Comparison of ENCODE assay signal across 8 cellular contexts in the genomic region with DNA sequence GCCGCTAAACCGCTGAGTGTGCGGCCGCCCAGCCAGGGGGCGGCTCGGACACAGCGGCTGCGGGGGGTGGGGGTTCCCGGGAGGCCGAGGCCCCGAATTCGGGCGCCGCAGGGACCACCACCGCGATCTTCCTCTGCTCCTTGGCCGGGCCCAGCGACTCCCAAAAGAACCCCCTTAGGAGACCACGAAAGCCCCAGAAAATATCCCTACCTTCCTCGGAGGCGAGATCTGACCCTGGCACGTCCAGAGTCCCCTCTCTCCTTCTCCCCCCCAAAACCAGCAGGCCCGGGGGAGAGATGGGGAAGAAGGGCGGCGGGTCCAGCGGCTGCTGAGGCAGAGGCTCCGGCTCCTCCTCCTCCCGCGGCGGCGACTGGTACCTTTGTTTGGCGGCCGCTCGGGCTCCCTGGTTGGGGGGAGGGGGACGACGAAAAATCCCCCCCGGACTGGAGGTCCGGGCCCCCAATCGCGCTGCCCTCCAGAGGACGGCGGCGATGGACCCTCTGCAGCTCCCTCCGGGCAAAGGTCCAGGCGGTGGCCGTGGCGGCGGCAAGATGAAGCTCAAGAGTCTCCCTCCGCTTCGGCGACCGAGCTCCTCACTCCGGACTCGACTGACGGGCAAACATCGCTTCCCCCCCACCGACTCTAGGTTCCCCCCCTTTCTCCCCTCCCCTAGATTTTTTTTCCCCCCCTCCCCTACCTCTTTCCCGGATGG. TPM values are rescaled to one million over a fixed set of nuclear protein-coding genes. Genes with fewer than 3 reads are reported as not detected.
DNase-seq lines count a peak whose midpoint lies in the region; ATAC-seq, FAIRE-seq and TF ChIP-seq lines count a peak whose summit lies in the region.

A gene with protein sequence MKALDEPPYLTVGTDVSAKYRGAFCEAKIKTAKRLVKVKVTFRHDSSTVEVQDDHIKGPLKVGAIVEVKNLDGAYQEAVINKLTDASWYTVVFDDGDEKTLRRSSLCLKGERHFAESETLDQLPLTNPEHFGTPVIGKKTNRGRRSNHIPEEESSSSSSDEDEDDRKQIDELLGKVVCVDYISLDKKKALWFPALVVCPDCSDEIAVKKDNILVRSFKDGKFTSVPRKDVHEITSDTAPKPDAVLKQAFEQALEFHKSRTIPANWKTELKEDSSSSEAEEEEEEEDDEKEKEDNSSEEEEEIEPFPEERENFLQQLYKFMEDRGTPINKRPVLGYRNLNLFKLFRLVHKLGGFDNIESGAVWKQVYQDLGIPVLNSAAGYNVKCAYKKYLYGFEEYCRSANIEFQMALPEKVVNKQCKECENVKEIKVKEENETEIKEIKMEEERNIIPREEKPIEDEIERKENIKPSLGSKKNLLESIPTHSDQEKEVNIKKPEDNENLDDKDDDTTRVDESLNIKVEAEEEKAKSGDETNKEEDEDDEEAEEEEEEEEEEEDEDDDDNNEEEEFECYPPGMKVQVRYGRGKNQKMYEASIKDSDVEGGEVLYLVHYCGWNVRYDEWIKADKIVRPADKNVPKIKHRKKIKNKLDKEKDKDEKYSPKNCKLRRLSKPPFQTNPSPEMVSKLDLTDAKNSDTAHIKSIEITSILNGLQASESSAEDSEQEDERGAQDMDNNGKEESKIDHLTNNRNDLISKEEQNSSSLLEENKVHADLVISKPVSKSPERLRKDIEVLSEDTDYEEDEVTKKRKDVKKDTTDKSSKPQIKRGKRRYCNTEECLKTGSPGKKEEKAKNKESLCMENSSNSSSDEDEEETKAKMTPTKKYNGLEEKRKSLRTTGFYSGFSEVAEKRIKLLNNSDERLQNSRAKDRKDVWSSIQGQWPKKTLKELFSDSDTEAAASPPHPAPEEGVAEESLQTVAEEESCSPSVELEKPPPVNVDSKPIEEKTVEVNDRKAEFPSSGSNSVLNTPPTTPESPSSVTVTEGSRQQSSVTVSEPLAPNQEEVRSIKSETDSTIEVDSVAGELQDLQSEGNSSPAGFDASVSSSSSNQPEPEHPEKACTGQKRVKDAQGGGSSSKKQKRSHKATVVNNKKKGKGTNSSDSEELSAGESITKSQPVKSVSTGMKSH (N-terminal part only) (minus strand): TSS at position 621 of the 712 bp plus-strand sequence. CDS start 1,260 bp downstream, outside the sequence.

- peak within 1 kb of the TSS; percentile 77; the same call in 1 of the 2 replicates for H2AFZ ChIP-seq in H1 (ENCODE audit: low read length)

- peaks cover 0 to 15% (median 0%) of the 10 kb centered on the region in 4 experiments; a peak in 2 of 8 replicates for H3K36me3 ChIP-seq in H1 (ENCODE audit: control insufficient read depth in 2 of 4, insufficient read depth in 4 of 4, low read length in 3 of 4)
- no peaks in the 10 kb centered on the region for H3K36me3 ChIP-seq in mucosa of descending colon (ENCODE audit: low read depth)
- H3K36me3 ChIP-seq in thyroid gland: no peaks in the 10 kb centered on the region

- TF ChIP-seq CTCF in C4-2B (conservative IDR thresholded peaks at IDR 0.05): no peak
- no peak for TF ChIP-seq CTCF in H1 (IDR thresholded peaks at IDR 0.05; ENCODE audit: control extremely low read depth in 1 of 3, insufficient read depth in 1 of 3, low read depth in 1 of 3, low read length in 3 of 3)
- TF ChIP-seq CTCF in mucosa of descending colon (IDR thresholded peaks at IDR 0.05): no peak
- no peak for TF ChIP-seq CTCF in thyroid gland (IDR thresholded peaks at IDR 0.05)

- CTCF ChIA-PET in H1 (lab: Charles Lee; ENCODE audit: partially characterized antibody): interaction anchor here (1.7 to 5.1 kb wide), 2 partner anchors 69 to 88 kb away, joined by 4 to 34 read pairs; no protein-coding TSS in a partner anchor

- H2AK5ac ChIP-seq in H1 (ENCODE audit: low read depth, low read length): no peak within 1 kb of the TSS; the same call in 1 of the 2 replicates

- 3% methylated on average over 16 of the region's 58 CpGs; no CpG with 5 or more reads in 1 of the 2 experiments for WGBS in H1 (ENCODE audit: extremely low coverage in 1 of 2, insufficient coverage in 1 of 2, insufficient read length in 1 of 2, insufficient replicate concordance in 2 of 2, low coverage in 1 of 2, low lambda C conversion rate in 2 of 2, missing lambda C conversion rate in 1 of 2), 2 experiments
- 0% methylated on average over 14 to 25 of the region's 58 CpGs for WGBS in thyroid gland, 2 donors

- no peak within 1 kb of the TSS for H2BK20ac ChIP-seq in H1 (ENCODE audit: low read length)

- intact Hi-C loops in T-helper 2 cell treated with Interferon-gamma antibody and Interleukin-4, amounts not matched to agents 100 ng/mL and 5 ng/mL, for 36 hours (cut with micrococcal nuclease): loop anchor here (1.0 to 5.0 kb wide), 18 partner anchors 10 to 954 kb away; a partner anchor contains a TSS
- intact Hi-C loops in mucosa of descending colon (cut with DNase I, micrococcal nuclease) (no loop called here), thyroid gland (cut with DNase I) (loop anchor here (5.0 to 10.0 kb wide), 2 partner anchors 73 to 90 kb away; no protein-coding TSS in a partner anchor)

- H3K4me1 ChIP-seq in H1 (replicated peaks in 1 of 4; ENCODE audit: control insufficient read depth in 3 of 4, insufficient read depth in 4 of 4, low read length in 3 of 4): peaks cover 0 to 8% (median 1%) of the 10 kb centered on the region in 4 experiments; a peak in 3 of 7 replicates
- peaks cover 43% of the 10 kb centered on the region for H3K4me1 ChIP-seq in mucosa of descending colon (ENCODE audit: low read depth)
- peaks cover 39 to 40% of the 10 kb centered on the region in 2 donors for H3K4me1 ChIP-seq in thyroid gland

- peaks cover 22 to 87% of the 10 kb centered on the region in 2 experiments for H3K79me2 ChIP-seq in H1 (ENCODE audit: control insufficient read depth in 1 of 2, insufficient read depth in 2 of 2, low read length in 2 of 2)

- peak within 1 kb of the TSS; percentile 95 to 99 (median 97) for H3K9ac ChIP-seq in H1 (replicated peaks in 1 of 4; ENCODE audit: extremely low read depth in 1 of 4, low read depth in 3 of 4, low read length in 3 of 4)

- H3K4ac ChIP-seq in H1 (replicated peaks; ENCODE audit: insufficient read length, low read depth, low read length): peak within 1 kb of the TSS; percentile 39

- no peak for TF ChIP-seq EP300 in H1 (IDR thresholded peaks at IDR 0.05; ENCODE audit: borderline replicate concordance in 1 of 2, low read depth in 2 of 2, low read length in 2 of 2)

- H2BK15ac ChIP-seq in H1 (ENCODE audit: low read length): 0 out of 2 replicates have a peak within 1 kb of the TSS, but pooled peaks have one; percentile 82

- peak within 1 kb of the TSS; percentile 99 for H3K18ac ChIP-seq in H1 (ENCODE audit: extremely low read depth, low read length)

- H3K27ac ChIP-seq in C4-2B (peak within 1 kb of the TSS; percentile 99), H1 (ENCODE audit: low read depth, low read length) (peak within 1 kb of the TSS; percentile 90), thyroid gland (peak within 1 kb of the TSS; percentile 94 to 98 (median 97))

- no peak within 1 kb of the TSS for H3K14ac ChIP-seq in H1 (ENCODE audit: insufficient read length)

- no peak within 1 kb of the TSS for H3K23ac ChIP-seq in H1 (ENCODE audit: insufficient read length)

- H3K56ac ChIP-seq in H1 (replicated peaks; ENCODE audit: insufficient read length, low read depth, low read length): peak within 1 kb of the TSS; percentile 85

- peak within 1 kb of the TSS; percentile 98; the same call in 1 of the 2 replicates for H4K8ac ChIP-seq in H1 (ENCODE audit: extremely low read depth, insufficient read depth, low read length)

- no peaks in the 10 kb centered on the region for H3K9me3 ChIP-seq in H1 (ENCODE audit: insufficient read depth in 2 of 2, low read depth in 1 of 2, low read length in 1 of 2)
- H3K9me3 ChIP-seq in mucosa of descending colon: no peaks in the 10 kb centered on the region
- no peaks in the 10 kb centered on the region for H3K9me3 ChIP-seq in thyroid gland

- H3K23me2 ChIP-seq in H1 (ENCODE audit: low read depth, low read length): peaks cover 5% of the 10 kb centered on the region

- POLR2A ChIA-PET in H1 (lab: Charles Lee; ENCODE audit: partially characterized antibody): interaction anchor here (0.6 to 6.8 kb wide), 19 partner anchors 11 to 177 kb away, joined by 3 to 39 read pairs (median 4); a partner anchor contains a TSS

- TF ChIP-seq RAD21 in H1 (IDR thresholded peaks at IDR 0.05 in 1 of 2, conservative IDR thresholded peaks at IDR 0.05 in 1 of 2; ENCODE audit: low read depth in 2 of 2, low read length in 2 of 2): no peak

- peak within 1 kb of the TSS; percentile 34 for H4K91ac ChIP-seq in H1 (replicated peaks; ENCODE audit: insufficient read length, low read length)

- H2BK120ac ChIP-seq in H1 (replicated peaks; ENCODE audit: low read depth, low read length): no peak within 1 kb of the TSS

- H4K5ac ChIP-seq in H1 (ENCODE audit: insufficient read length, low read depth, low read length): peak within 1 kb of the TSS; percentile 91

- no peak for FAIRE-seq in H1 (lab: Jason Lieb, UNC)

- peak within 1 kb of the TSS; percentile 86; the same call in 1 of the 2 replicates for H2BK12ac ChIP-seq in H1 (ENCODE audit: low read depth, low read length)

- H3K79me1 ChIP-seq in H1 (ENCODE audit: low read depth, low read length): no peaks in the 10 kb centered on the region

- no peak; a peak in 1 of 3 replicates for TF ChIP-seq POLR2A in H1 (IDR thresholded peaks at IDR 0.05; ENCODE audit: control extremely low read depth in 1 of 2, low read depth in 2 of 2, low read length in 2 of 2)
- TF ChIP-seq POLR2A in thyroid gland (IDR thresholded peaks at IDR 0.05): peak; percentile 14 to 77

- H3K4me3 ChIP-seq in H1 (ENCODE audit: extremely low read depth in 1 of 4, insufficient read depth in 2 of 4, low read depth in 3 of 4, low read length in 4 of 4) (peak within 1 kb of the TSS; percentile 82 to 95 (median 92)), mucosa of descending colon (peak within 1 kb of the TSS; percentile 100), thyroid gland (replicated peaks in 1 of 3) (peak within 1 kb of the TSS; percentile 59 to 95 (median 85))

- H2BK5ac ChIP-seq in H1 (ENCODE audit: low read depth, low read length): peak within 1 kb of the TSS; percentile 97

- DNase-seq in H1 (ENCODE audit: low read depth in 1 of 2, low spot score in 2 of 2): peak in 1 of 2 experiments; percentile 79
- peak in 2 of 3 donors; percentile 85 to 92 for DNase-seq in mucosa of descending colon
- peak in 1 of 2 donors; percentile 84 for DNase-seq in thyroid gland
- DNase-seq in GM19238 (ENCODE audit: insufficient read length, low spot score): no peak

- ATAC-seq in GM19324 (IDR thresholded peaks at IDR 0.05; ENCODE audit: low FRiP score, unreplicated experiment) (peak; percentile 11), HG03442 (IDR thresholded peaks at IDR 0.05; ENCODE audit: unreplicated experiment) (peak; percentile 6), mucosa of descending colon (peak; percentile 28)

- peaks cover under 1 to 6% of the 10 kb centered on the region in 2 experiments for H4K20me1 ChIP-seq in H1 (replicated peaks in 1 of 2; ENCODE audit: control insufficient read depth in 1 of 2, insufficient read depth in 2 of 2, low read length in 2 of 2)

- H3K27me3 ChIP-seq in H1 (replicated peaks in 1 of 4; ENCODE audit: control insufficient read depth in 3 of 4, extremely low read depth in 1 of 4, insufficient read depth in 3 of 4, low read length in 3 of 4) (no peaks in the 10 kb centered on the region), thyroid gland (no peaks in the 10 kb centered on the region)

- H3K4me2 ChIP-seq in H1 (ENCODE audit: insufficient read depth in 1 of 2, low read depth in 2 of 2, low read length in 2 of 2): peak within 1 kb of the TSS; percentile 82 to 96

RNA-seq across cellular contexts. Expression of the gene that starts here (rescaled TPM):
- total RNA-seq in T-helper 2 cell treated with Interferon-gamma antibody and Interleukin-4, amounts not matched to agents 100 ng/mL and 5 ng/mL, for 36 hours: 40.8 and 44.0 TPM in 2 replicates
- 28.8 and 29.2 TPM in 2 replicates for total RNA-seq in H1 (2021; fragmentation: NEBNext Ultra II Directional; extraction: Animal tissue kit (Norgen Biotek cat#: 25700))
- 3.3 and 5.1 TPM in 2 replicates for polyA plus RNA-seq in H1 (2011; rRNA removed)
- polyA plus RNA-seq in H1 (2011; cell fraction: cytosol; rRNA removed): 8.3 TPM
- polyA plus RNA-seq in H1 (2011; cell fraction: nucleus; rRNA removed): 20.1 TPM
- polyA plus RNA-seq in H1 (2012, experiment 1 of 2): 15.0 to 19.7 TPM (median 16.4 TPM) in 4 replicates
- polyA plus RNA-seq in H1 (2012, experiment 2 of 2): 1.1 TPM
- 21.7 TPM for polyA plus RNA-seq in H1 (2013, experiment 1 of 2)
- polyA plus RNA-seq in H1 (2013, experiment 2 of 2): 21.9 TPM
- polyA minus RNA-seq in H1 (2011; rRNA and poly(A)+ RNA removed): 20.5 and 20.9 TPM in 2 replicates
- polyA minus RNA-seq in H1 (2011; cell fraction: cytosol; rRNA and poly(A)+ RNA removed): 18.4 TPM
- polyA minus RNA-seq in H1 (2011; cell fraction: nucleus; rRNA and poly(A)+ RNA removed): 52.9 TPM
- total RNA-seq in mucosa of descending colon (10 to 100 TPM; 25.9 to 40.5 (median 37.3) TPM), thyroid gland (10 to 100 TPM; 49.0 to 65.4 (median 52.5) TPM)

Comparison
In these comparisons a context has a peak if more than half of its experiments do, and no peak if none do; other contexts are left out.
1. POLR2A ChIP-seq: peak in thyroid gland (2 of 2); none in H1 (0 of 2).
2. intact Hi-C loops: an anchor here in T-helper 2 cell treated with Interferon-gamma antibody and Interleukin-4, amounts not matched to agents 100 ng/mL and 5 ng/mL, for 36 hours (1.0 to 5.0 kb wide) and thyroid gland (5.0 to 10.0 kb wide); none called in mucosa of descending colon.
3. Peak in every context shown above with its lines, with median percentiles within 50 percentile points of each other: H3K27ac ChIP-seq, ATAC-seq and H3K4me3 ChIP-seq.